20 cellular contexts compared by ENCODE assay signal in the genomic region with DNA sequence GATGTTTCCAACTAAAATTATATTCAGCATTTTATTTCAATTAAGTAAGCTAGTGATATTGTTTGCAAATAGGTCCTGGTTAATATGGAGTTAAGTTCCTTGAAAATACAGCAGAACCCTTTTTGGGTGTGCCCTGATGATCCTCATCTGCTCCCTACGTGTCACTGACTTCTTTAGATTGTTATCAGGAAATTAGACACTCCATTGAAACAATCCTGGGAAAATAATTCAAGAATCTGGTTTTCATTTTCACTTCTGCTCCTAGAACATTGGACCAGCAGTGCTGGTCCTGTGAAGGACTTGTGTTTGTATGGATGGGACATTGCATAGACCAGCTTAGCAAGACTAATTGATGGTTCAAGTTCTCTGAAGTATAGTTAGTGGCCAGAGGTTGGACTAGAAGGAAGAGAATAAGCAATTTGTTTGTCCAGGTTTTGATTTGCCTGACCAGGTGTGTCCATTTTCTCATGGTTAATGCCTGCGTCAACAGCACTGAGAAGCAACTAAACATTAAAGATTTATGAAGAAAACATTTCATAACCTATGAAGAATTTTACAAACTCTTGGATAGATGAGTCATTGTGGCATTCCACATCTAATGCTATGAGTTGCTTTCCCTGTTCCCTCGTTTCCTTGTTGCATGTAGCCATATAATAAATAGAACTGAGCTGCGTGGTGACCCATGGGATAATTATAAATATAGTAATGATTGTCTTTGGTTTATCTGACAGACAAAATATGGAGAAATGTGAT.
DNase-seq lines count a peak whose midpoint lies in the region; ATAC-seq and TF ChIP-seq lines count a peak whose summit lies in the region.
"Had no signal": no experiment of that assay in that cellular context is flagged by ENCODE, and none has a peak within 500 bp of the region (broad histone marks: within the 10 kb centered on the region; RNA-seq: fewer than 3 reads in every experiment).

No MANE protein-coding gene starts in this region.

- TF ChIP-seq CTCF in RWPE1 (conservative IDR thresholded peaks at IDR 0.05; ENCODE audit: low read depth): no peak
- no peak for TF ChIP-seq CTCF in osteoblast (IDR thresholded peaks at IDR 0.05; ENCODE audit: extremely low read depth, low read depth, low read length)
- no peak for TF ChIP-seq CTCF in endothelial cell (IDR thresholded peaks at IDR 0.05; ENCODE audit: unreplicated experiment)

- ATAC-seq in GM19324 (IDR thresholded peaks at IDR 0.05; ENCODE audit: low FRiP score, unreplicated experiment): no peak
- ATAC-seq: activated CD4-positive, alpha-beta T cell treated with anti-CD3 and anti-CD28 coated beads for 36 hours had no signal

- H3K4me3 Mint-ChIP-seq in endothelial cell (ENCODE audit: unreplicated experiment): no peak overlapping the region
- H3K4me3 Mint-ChIP-seq: activated CD4-positive, alpha-beta T cell treated with anti-CD3 and anti-CD28 coated beads for 36 hours; activated naive CD4-positive, alpha-beta T cell treated with anti-CD3 and anti-CD28 coated beads, Interleukin-2, amount 10 ng/mL, durations not matched to agents 7 days and 5 days; B cell; brain had no signal

- no peaks in the 10 kb centered on the region for H3K27me3 Mint-ChIP-seq in endothelial cell (ENCODE audit: unreplicated experiment)
- H3K27me3 Mint-ChIP-seq: activated naive CD4-positive, alpha-beta T cell treated with anti-CD3 and anti-CD28 coated beads, Interleukin-2, amount 10 ng/mL, durations not matched to agents 7 days and 5 days; brain had no signal

- no peak overlapping the region for H3K27ac Mint-ChIP-seq in endothelial cell (ENCODE audit: unreplicated experiment)
- H3K27ac Mint-ChIP-seq: activated CD4-positive, alpha-beta T cell treated with anti-CD3 and anti-CD28 coated beads for 36 hours; activated naive CD4-positive, alpha-beta T cell treated with anti-CD3 and anti-CD28 coated beads, Interleukin-2, amount 10 ng/mL, durations not matched to agents 7 days and 5 days; B cell; brain had no signal

- H3K4me1 ChIP-seq in osteoblast (ENCODE audit: insufficient read depth, low read length): no peaks in the 10 kb centered on the region
- H3K4me1 ChIP-seq: tibial artery had no signal

- CTCF ChIA-PET in RWPE1 (lab: Yijun Ruan, JAX): no interaction called here

- no peak overlapping the region for H3K4me2 ChIP-seq in osteoblast (ENCODE audit: insufficient read depth, low read length)

- no peak overlapping the region for H3K4me3 ChIP-seq in osteoblast (ENCODE audit: insufficient read depth, low read length)
- H3K4me3 ChIP-seq: ovary, tibial artery had no signal

- POLR2A ChIA-PET in RWPE1 (lab: Yijun Ruan, JAX; ENCODE audit: low non-redundant PET): no interaction called here

- H3K27ac ChIP-seq in RWPE1 (no peak overlapping the region), epithelial cell of prostate (peak overlapping the region; percentile 48), osteoblast (ENCODE audit: low read depth, low read length) (no peak overlapping the region)
- H3K27ac ChIP-seq: ovary, tibial artery had no signal

- H3K4me1 Mint-ChIP-seq in endothelial cell (ENCODE audit: unreplicated experiment): no peaks in the 10 kb centered on the region
- H3K4me1 Mint-ChIP-seq: activated CD4-positive, alpha-beta T cell treated with anti-CD3 and anti-CD28 coated beads for 36 hours; brain had no signal

- no peaks in the 10 kb centered on the region for H3K9me3 ChIP-seq in osteoblast (ENCODE audit: low read depth, low read length)
- H3K9me3 ChIP-seq: ovary, tibial artery had no signal

- H3K9me3 Mint-ChIP-seq in endothelial cell (ENCODE audit: unreplicated experiment): no peaks in the 10 kb centered on the region
- H3K9me3 Mint-ChIP-seq: activated naive CD4-positive, alpha-beta T cell treated with anti-CD3 and anti-CD28 coated beads, Interleukin-2, amount 10 ng/mL, durations not matched to agents 7 days and 5 days; brain had no signal

- DNase-seq in HCEC 1CT (peak; percentile 65), RWPE1 (ENCODE audit: low spot score) (peak; percentile 31), epithelial cell of prostate (ENCODE audit: low read depth, low spot score) (peak; percentile 51), osteoblast (ENCODE audit: insufficient read length, low spot score, missing footprints) (peak; percentile 61), NK-92 (lab: John Stamatoyannopoulos, UW; ENCODE audit: unreplicated experiment) (no peak), cortex of kidney (lab: John Stamatoyannopoulos, UW) (no peak), endothelial cell (ENCODE audit: low spot score) (no peak)
- DNase-seq: activated CD4-positive, alpha-beta T cell treated with anti-CD3 and anti-CD28 coated beads for 36 hours; activated CD8-positive, alpha-beta memory T cell treated with anti-CD3 and anti-CD28 coated beads, Interleukin-2, amount 50 U/mL, for 48 hours; activated naive CD4-positive, alpha-beta T cell treated with anti-CD3 and anti-CD28 coated beads, Interleukin-2, amount 10 ng/mL, durations not matched to agents 7 days and 5 days; DMS 273 treated with DMSO at 0.1 percent for 48 hours; NCI-H2171 treated with DMSO at 0.1 percent for 48 hours; NCI-H82; ovary; small intestine; T-helper 2 cell; tibial artery had no signal

- H3K36me3 Mint-ChIP-seq in endothelial cell (ENCODE audit: low read depth, unreplicated experiment): no peaks in the 10 kb centered on the region
- H3K36me3 Mint-ChIP-seq: activated naive CD4-positive, alpha-beta T cell treated with anti-CD3 and anti-CD28 coated beads, Interleukin-2, amount 10 ng/mL, durations not matched to agents 7 days and 5 days; brain had no signal

- H3K36me3 ChIP-seq in osteoblast (ENCODE audit: insufficient read depth, low read length): no peaks in the 10 kb centered on the region
- H3K36me3 ChIP-seq: ovary, tibial artery had no signal

- no peak overlapping the region for H2AFZ ChIP-seq in osteoblast (ENCODE audit: low read length)

- H4K20me1 ChIP-seq in osteoblast (ENCODE audit: insufficient read depth, low read length): no peaks in the 10 kb centered on the region

- H3K79me2 ChIP-seq in osteoblast (ENCODE audit: insufficient read depth, low read length): no peaks in the 10 kb centered on the region

- no peaks in the 10 kb centered on the region for H3K27me3 ChIP-seq in osteoblast (ENCODE audit: insufficient read depth, low read length)
- H3K27me3 ChIP-seq: ovary, tibial artery had no signal

Comparison
In these comparisons a context has a peak if more than half of its experiments do, and no peak if none do; other contexts are left out.
1. DNase-seq: peak in HCEC 1CT (single experiment), RWPE1 (single experiment), epithelial cell of prostate (single experiment) and osteoblast (single experiment); none in NK-92 (single experiment), cortex of kidney (single experiment) and endothelial cell (single experiment).